In genomic region chr6:21807299-21807698, GRCh38 we compare ENCODE assay signal across 13 cellular contexts.
"Had no signal": no experiment of that assay in that cellular context is flagged by ENCODE, and none has a peak within 500 bp of the region (broad histone marks: within the 10 kb centered on the region; RNA-seq: fewer than 3 reads in every experiment).

No MANE protein-coding gene starts in this region.

- H3K4me3 Mint-ChIP-seq: activated T-helper 1 cell treated with anti-CD3 and anti-CD28 coated beads, Interleukin-12 subunit alpha, Interleukin-12 subunit beta, Interleukin-2, Interleukin-4 antibody, amounts not matched to agents 30 ng/mL and 10 ng/mL and 1 ng/mL, durations not matched to agents 14 hours and 24 hours and 36 hours; natural killer cell had no signal

- H3K9me3 ChIP-seq: esophagus squamous epithelium, thyroid gland had no signal

- H3K9me3 Mint-ChIP-seq: activated T-helper 1 cell treated with anti-CD3 and anti-CD28 coated beads, Interleukin-12 subunit alpha, Interleukin-12 subunit beta, Interleukin-2, Interleukin-4 antibody, amounts not matched to agents 30 ng/mL and 10 ng/mL and 1 ng/mL, durations not matched to agents 14 hours and 24 hours and 36 hours; natural killer cell had no signal

- H3K4me3 ChIP-seq: cardiac muscle cell, esophagus squamous epithelium, lung, skin epidermis, thyroid gland had no signal

- H3K36me3 Mint-ChIP-seq: natural killer cell had no signal

- H3K27ac ChIP-seq: cardiac muscle cell, WERI-Rb-1 had no signal

- DNase-seq: activated CD4-positive, alpha-beta T cell treated with anti-CD3 and anti-CD28 coated beads for 4 hours; activated naive CD4-positive, alpha-beta T cell; aorta; esophagus squamous epithelium; glutamatergic neuron; natural killer cell; T-helper 1 cell; WERI-Rb-1 had no signal

- H3K4me1 Mint-ChIP-seq: natural killer cell had no signal

- H3K36me3 ChIP-seq: cardiac muscle cell, esophagus squamous epithelium, thyroid gland, WERI-Rb-1 had no signal

- H3K27ac Mint-ChIP-seq: activated T-helper 1 cell treated with anti-CD3 and anti-CD28 coated beads, Interleukin-12 subunit alpha, Interleukin-12 subunit beta, Interleukin-2, Interleukin-4 antibody, amounts not matched to agents 30 ng/mL and 10 ng/mL and 1 ng/mL, durations not matched to agents 14 hours and 24 hours and 36 hours; natural killer cell had no signal

- ATAC-seq: natural killer cell had no signal

- H3K27me3 ChIP-seq: cardiac muscle cell, esophagus squamous epithelium, thyroid gland had no signal
